Comparison of ENCODE assay signal across 21 cellular contexts in genomic region chr1:180970333-180971079, GRCh38.
"Had no signal": no experiment of that assay in that cellular context is flagged by ENCODE, and none has a peak within 500 bp of the region (broad histone marks: within the 10 kb centered on the region; RNA-seq: fewer than 3 reads in every experiment).

No MANE protein-coding gene starts in this region.

- H3K4me1 ChIP-seq: foreskin keratinocyte had no signal

- H3K27ac ChIP-seq: body of pancreas, foreskin keratinocyte, skin epidermis, transverse colon, WERI-Rb-1 had no signal

- ATAC-seq: activated naive CD4-positive, alpha-beta T cell treated with anti-CD3 and anti-CD28 coated beads, Interleukin-2, amount 50 U/mL, for 72 hours; body of pancreas; foreskin keratinocyte; left ventricle myocardium superior; naive thymus-derived CD8-positive, alpha-beta T cell had no signal

- DNase-seq: activated CD4-positive, alpha-beta T cell treated with anti-CD3 and anti-CD28 coated beads, Interleukin-2, amount 50 U/mL, for 48 hours; activated effector memory CD4-positive, alpha-beta T cell treated with Interleukin-2 at 50 U/mL for 16 hours; activated T-cell treated with anti-CD3 and anti-CD28 coated beads, Interleukin-2, amount 50 U/mL, for 1 hour; amygdala; body of pancreas; cortex of kidney; effector CD4-positive, alpha-beta T cell; foreskin keratinocyte; kidney glomerular epithelial cell; left ventricle myocardium superior; naive thymus-derived CD8-positive, alpha-beta T cell; retina; stimulated activated CD4-positive, alpha-beta T cell treated with anti-CD3 and anti-CD28 coated beads, Interleukin-4, amount 100 ng/mL, for 24 hours; stimulated activated naive CD4-positive, alpha-beta T cell treated with Interleukin-2 at 50 U/mL for 16 hours; substantia nigra; transverse colon; WERI-Rb-1 had no signal

- H3K4me3 Mint-ChIP-seq: central memory CD8-positive, alpha-beta T cell; memory B cell; naive thymus-derived CD8-positive, alpha-beta T cell had no signal

- H3K4me3 ChIP-seq: body of pancreas, skin epidermis, transverse colon had no signal

- H3K27ac Mint-ChIP-seq: memory B cell had no signal

- H3K27me3 ChIP-seq: body of pancreas, foreskin keratinocyte, transverse colon had no signal

- H3K27me3 Mint-ChIP-seq: central memory CD8-positive, alpha-beta T cell; memory B cell; naive thymus-derived CD8-positive, alpha-beta T cell had no signal

- H3K9me3 Mint-ChIP-seq: activated naive CD4-positive, alpha-beta T cell treated with anti-CD3 and anti-CD28 coated beads, Interleukin-2, amount 50 U/mL, for 72 hours; central memory CD8-positive, alpha-beta T cell; memory B cell; naive thymus-derived CD8-positive, alpha-beta T cell had no signal

- H3K9me3 ChIP-seq: body of pancreas, transverse colon had no signal
